8 cellular contexts compared by ENCODE assay signal in genomic region chr2:110204408-110205385, GRCh38. TPM values are rescaled to one million over a fixed set of nuclear protein-coding genes. Genes with fewer than 3 reads are reported as not detected.
DNase-seq lines count a peak whose midpoint lies in the region; ATAC-seq and TF ChIP-seq lines count a peak whose summit lies in the region.

NPHP1 (minus strand) TSS chr2:110205013; CDS start chr2:110204968, 45 bp downstream.

- H3K36me3 Mint-ChIP-seq in CD4-positive, alpha-beta T cell (ENCODE audit: low read depth) = peaks cover 18% of the 10 kb centered on the region
- peaks cover 9% of the 10 kb centered on the region for H3K36me3 Mint-ChIP-seq in activated CD4-positive, alpha-beta memory T cell treated with anti-CD3 and anti-CD28 coated beads, Interleukin-2, amount 10 ng/mL, durations not matched to agents 7 days and 5 days (ENCODE audit: low read depth)

- peaks cover 32% of the 10 kb centered on the region for H3K4me1 Mint-ChIP-seq in CD4-positive, alpha-beta T cell (ENCODE audit: low read depth)
- peaks cover 24% of the 10 kb centered on the region for H3K4me1 Mint-ChIP-seq in activated CD4-positive, alpha-beta memory T cell treated with anti-CD3 and anti-CD28 coated beads, Interleukin-2, amount 10 ng/mL, durations not matched to agents 7 days and 5 days

- no peaks in the 10 kb centered on the region for H3K27me3 Mint-ChIP-seq in CD4-positive, alpha-beta T cell
- H3K27me3 Mint-ChIP-seq in activated CD4-positive, alpha-beta memory T cell treated with anti-CD3 and anti-CD28 coated beads, Interleukin-2, amount 10 ng/mL, durations not matched to agents 7 days and 5 days = peaks cover 3% of the 10 kb centered on the region

- peak within 1 kb of the TSS; percentile 84 to 92 for H3K4me3 ChIP-seq in duodenal mucosa (ENCODE audit: low read depth in 1 of 2, low read length in 2 of 2)
- peak within 1 kb of the TSS; percentile 90 for H3K4me3 ChIP-seq in lung

- H3K27ac Mint-ChIP-seq in CD4-positive, alpha-beta T cell = peak within 1 kb of the TSS; percentile 78
- H3K27ac Mint-ChIP-seq in activated CD4-positive, alpha-beta memory T cell treated with anti-CD3 and anti-CD28 coated beads, Interleukin-2, amount 10 ng/mL, durations not matched to agents 7 days and 5 days = peak within 1 kb of the TSS; percentile 51

- no peaks in the 10 kb centered on the region for H3K9me3 Mint-ChIP-seq in CD4-positive, alpha-beta T cell
- H3K9me3 Mint-ChIP-seq in activated CD4-positive, alpha-beta memory T cell treated with anti-CD3 and anti-CD28 coated beads, Interleukin-2, amount 10 ng/mL, durations not matched to agents 7 days and 5 days = no peaks in the 10 kb centered on the region

- CTCF ChIA-PET in CD4-positive, alpha-beta T cell (lab: Charles Lee) = no interaction called here
- CTCF ChIA-PET in activated CD4-positive, alpha-beta memory T cell treated with anti-CD3 and anti-CD28 coated beads, Interleukin-2, amount 10 ng/mL, durations not matched to agents 7 days and 5 days (lab: Charles Lee) = no interaction called here

- H3K36me3 ChIP-seq in duodenal mucosa (ENCODE audit: control insufficient read depth in 1 of 2, insufficient read depth in 2 of 2, low read length in 2 of 2) (peaks cover 0 to 7% of the 10 kb centered on the region in 2 donors), lung (ENCODE audit: control insufficient read depth in 2 of 2, insufficient read depth in 2 of 2, low read length in 2 of 2) (peaks cover 3 to 8% of the 10 kb centered on the region in 2 donors)

- H3K9me3 ChIP-seq in CD4-positive, alpha-beta T cell (ENCODE audit: control insufficient read depth, low read length) = no peaks in the 10 kb centered on the region
- H3K9me3 ChIP-seq in duodenal mucosa (ENCODE audit: control insufficient read depth in 1 of 2, low read length in 2 of 2) (no peaks in the 10 kb centered on the region), lung (ENCODE audit: control insufficient read depth in 2 of 2, insufficient read depth in 1 of 2, low read length in 1 of 2) (no peaks in the 10 kb centered on the region)

- H3K9ac ChIP-seq in duodenal mucosa (ENCODE audit: low read depth in 1 of 2, low read length in 2 of 2) = peak within 1 kb of the TSS; percentile 45 to 73

- DNase-seq in CD4-positive, alpha-beta T cell = peak; percentile 62 to 83 (median 73)
- DNase-seq in NCI-H774 (lab: John Stamatoyannopoulos, UW) = peak; percentile 80
- DNase-seq in activated CD4-positive, alpha-beta memory T cell treated with anti-CD3 and anti-CD28 coated beads, Interleukin-2, amount 10 ng/mL, durations not matched to agents 7 days and 5 days = peak; percentile 86
- peak; percentile 85 for DNase-seq in lung (ENCODE audit: low spot score)
- DNase-seq in stimulated activated CD4-positive, alpha-beta T cell treated with anti-CD3 and anti-CD28 coated beads, TNF-alpha, amount 100 ng/mL, for 1 hour (ENCODE audit: low read depth in 3 of 3, low spot score in 1 of 3) = peak; percentile 43 to 79 (median 61)

- WGBS in lung, 2 donors = 1% methylated on average over 42 to 43 of the region's 43 CpGs

- H3K4me3 Mint-ChIP-seq in CD4-positive, alpha-beta T cell = peak within 1 kb of the TSS; percentile 93
- peak within 1 kb of the TSS; percentile 79 for H3K4me3 Mint-ChIP-seq in activated CD4-positive, alpha-beta memory T cell treated with anti-CD3 and anti-CD28 coated beads, Interleukin-2, amount 10 ng/mL, durations not matched to agents 7 days and 5 days

- ATAC-seq in CD4-positive, alpha-beta T cell (ENCODE audit: poor library complexity) = peak; percentile 93
- ATAC-seq in GM19397 (IDR thresholded peaks at IDR 0.05; ENCODE audit: unreplicated experiment) = peak; percentile 97
- peak; percentile 92 for ATAC-seq in HG03521 (IDR thresholded peaks at IDR 0.05; ENCODE audit: unreplicated experiment)
- ATAC-seq in lung (ENCODE audit: insufficient read depth, low FRiP score) = peak; percentile 84

- no peak within 1 kb of the TSS for H3K27ac ChIP-seq in CD4-positive, alpha-beta T cell (ENCODE audit: low read depth, low read length)
- H3K27ac ChIP-seq in duodenal mucosa (ENCODE audit: low read depth, low read length) (no peak within 1 kb of the TSS), lung (ENCODE audit: low read depth in 1 of 2, low read length in 1 of 2) (peak within 1 kb of the TSS; percentile 79 to 90)

- no peaks in the 10 kb centered on the region for H3K27me3 ChIP-seq in CD4-positive, alpha-beta T cell (ENCODE audit: control insufficient read depth, insufficient read depth, low read length)
- H3K27me3 ChIP-seq in duodenal mucosa (ENCODE audit: control insufficient read depth in 1 of 2, insufficient read depth in 2 of 2, low read length in 2 of 2) (no peaks in the 10 kb centered on the region), lung (ENCODE audit: control insufficient read depth, insufficient read depth) (no peaks in the 10 kb centered on the region)

- intact Hi-C loops in CD4-positive, alpha-beta T cell (cut with DNase I, micrococcal nuclease) = loop anchor here in 1 of 2 experiments (5.0 kb wide), 2 partner anchors 473 to 1487 kb away; partner anchors contain the start of genes BUB1 and RANBP2

- no peak for TF ChIP-seq CTCF in CD4-positive, alpha-beta T cell (IDR thresholded peaks at IDR 0.05)
- no peak for TF ChIP-seq CTCF in lung (IDR thresholded peaks at IDR 0.05; ENCODE audit: control extremely low read depth, extremely low read depth)

- POLR2A ChIA-PET in CD4-positive, alpha-beta T cell (lab: Charles Lee) = interaction anchor here (2.4 kb wide), 1 partner anchor 8 kb away, joined by 6 read pairs; no protein-coding TSS in a partner anchor
- POLR2A ChIA-PET in activated CD4-positive, alpha-beta memory T cell treated with anti-CD3 and anti-CD28 coated beads, Interleukin-2, amount 10 ng/mL, durations not matched to agents 7 days and 5 days (lab: Charles Lee) = no interaction called here

- H3K4me1 ChIP-seq in duodenal mucosa (ENCODE audit: control insufficient read depth in 1 of 2, insufficient read depth in 2 of 2, low read length in 2 of 2) = peaks cover 8% of the 10 kb centered on the region in 2 donors
- H3K4me1 ChIP-seq in lung (ENCODE audit: control insufficient read depth in 2 of 2, insufficient read depth in 2 of 2, low read length in 2 of 2) = peaks cover 0 to 8% of the 10 kb centered on the region in 2 donors

RNA-seq across cellular contexts. Expression of gene NPHP1, which starts in this region (rescaled TPM):
- total RNA-seq in CD4-positive, alpha-beta T cell = under 1 TPM; 0.33 to 0.98 TPM
- under 1 TPM; 0.13 to 0.45 TPM for total RNA-seq in activated CD4-positive, alpha-beta memory T cell treated with anti-CD3 and anti-CD28 coated beads, Interleukin-2, amount 10 ng/mL, durations not matched to agents 7 days and 5 days
- 10 to 100 TPM; 15.1 to 17.1 TPM for total RNA-seq in lung
- 1 to 10 TPM; 6.0 to 8.2 TPM for polyA plus RNA-seq in lung

Comparison
In these comparisons a context has a peak if more than half of its experiments do, and no peak if none do; other contexts are left out.
1. RNA of gene NPHP1 (total RNA-seq): 15.1 to 17.1 TPM in lung; 0.33 to 0.98 TPM in CD4-positive, alpha-beta T cell and 0.13 to 0.45 TPM in activated CD4-positive, alpha-beta memory T cell treated with anti-CD3 and anti-CD28 coated beads, Interleukin-2, amount 10 ng/mL, durations not matched to agents 7 days and 5 days; every median in the first group is over 4 times any median in the second.
2. Peak in DNase-seq and ATAC-seq in CD4-positive, alpha-beta T cell; RNA of the gene not detected or under 1 TPM.
3. Peak in DNase-seq in activated CD4-positive, alpha-beta memory T cell treated with anti-CD3 and anti-CD28 coated beads, Interleukin-2, amount 10 ng/mL, durations not matched to agents 7 days and 5 days; RNA of the gene not detected or under 1 TPM.
4. H3K27ac ChIP-seq: peak in lung (2 of 2); none in CD4-positive, alpha-beta T cell (single experiment) and duodenal mucosa (single experiment).
5. Peak in every context shown above with its lines, with median percentiles within 50 percentile points of each other: ATAC-seq and DNase-seq.